In the genomic region with DNA sequence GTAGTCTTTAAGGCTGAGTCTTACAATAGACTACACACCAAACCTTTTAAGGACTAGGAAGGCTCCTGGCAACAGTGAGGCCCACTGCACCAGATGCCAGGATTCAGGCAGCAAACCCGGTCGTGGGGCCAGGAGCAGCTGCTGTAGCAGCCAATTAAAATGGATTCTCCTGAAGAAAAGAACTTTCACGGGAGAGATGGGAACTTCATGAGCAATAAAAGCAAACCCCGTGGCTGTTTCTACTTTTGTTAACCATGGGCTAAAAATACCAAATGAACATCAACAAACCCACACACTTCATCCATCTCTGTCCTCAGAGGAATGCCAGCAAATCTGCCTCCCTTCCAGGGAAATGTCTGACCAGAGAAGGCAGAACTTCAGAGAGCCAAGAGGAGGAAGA, we compare ENCODE assay signal across 30 cellular contexts.
DNase-seq lines count a peak whose midpoint lies in the region; ATAC-seq and TF ChIP-seq lines count a peak whose summit lies in the region.
"Had no signal": no experiment of that assay in that cellular context is flagged by ENCODE, and none has a peak within 500 bp of the region (broad histone marks: within the 10 kb centered on the region; RNA-seq: fewer than 3 reads in every experiment).

No MANE protein-coding gene starts in this region.

- DNase-seq in amniotic epithelial cell (ENCODE audit: low read depth) (peak; percentile 35), occipital lobe (lab: John Stamatoyannopoulos, UW) (peak; percentile 21), ureter (ENCODE audit: low spot score) (peak; percentile 49), breast epithelium (ENCODE audit: low spot score in 2 of 2) (no peak), brain microvascular endothelial cell (no peak), MV-4-11 (lab: John Stamatoyannopoulos, UW) (no peak)
- DNase-seq: activated CD4-positive, alpha-beta T cell treated with anti-CD3 and anti-CD28 coated beads for 36 hours; activated CD8-positive, alpha-beta memory T cell treated with anti-CD3 and anti-CD28 coated beads for 24 hours; activated effector memory CD4-positive, alpha-beta T cell treated with anti-CD3 and anti-CD28 coated beads, Interleukin-2, amount 50 U/mL, for 16 hours; activated naive CD8-positive, alpha-beta T cell treated with anti-CD3 and anti-CD28 coated beads for 36 hours; cerebellar nuclear complex; EL; heart right ventricle; HFFc6; Kasumi-1; mammary epithelial cell; naive thymus-derived CD8-positive, alpha-beta T cell; NCI-H187; NCI-H2171 treated with DMSO at 0.1 percent for 48 hours; NCI-H524 treated with DMSO at 0.1 percent for 48 hours; NK-92 treated with Interleukin-12 subunit alpha and Interleukin-12 subunit beta, amount 100 ng/mL, for 24 hours; SHP77 treated with DMSO at 0.1 percent for 48 hours; small intestine; stimulated activated CD4-positive, alpha-beta T cell treated with anti-CD3 and anti-CD28 coated beads, Interleukin-1b, Interleukin-23, amount 100 ng/mL, for 48 hours; stomach; upper lobe of left lung had no signal

- H3K27me3 ChIP-seq in gastroesophageal sphincter (no peaks in the 10 kb centered on the region), breast epithelium (no peaks in the 10 kb centered on the region), brain microvascular endothelial cell (replicated peaks) (no peaks in the 10 kb centered on the region)
- H3K27me3 ChIP-seq: stomach, upper lobe of left lung had no signal

- H3K4me1 ChIP-seq in gastroesophageal sphincter (peaks cover 2 to 57% (median 16%) of the 10 kb centered on the region in 3 donors), breast epithelium (no peaks in the 10 kb centered on the region)
- H3K4me1 ChIP-seq: heart right ventricle, upper lobe of left lung had no signal

- TF ChIP-seq EP300 in gastroesophageal sphincter (IDR thresholded peaks at IDR 0.05), result no peak

- H3K27ac ChIP-seq in gastroesophageal sphincter (peak overlapping the region; percentile 80 to 89 (median 80)), breast epithelium (no peak overlapping the region), brain microvascular endothelial cell (no peak overlapping the region)
- H3K27ac ChIP-seq: C4-2B, dorsolateral prefrontal cortex, heart right ventricle, upper lobe of left lung had no signal

- no peak for TF ChIP-seq POLR2A in gastroesophageal sphincter (IDR thresholded peaks at IDR 0.05)
- TF ChIP-seq POLR2A in breast epithelium (IDR thresholded peaks at IDR 0.05), result no peak

- H3K4me3 ChIP-seq in gastroesophageal sphincter, result no peak overlapping the region
- no peak overlapping the region for H3K4me3 ChIP-seq in breast epithelium
- H3K4me3 ChIP-seq in brain microvascular endothelial cell (ENCODE audit: low read depth, low read length), result no peak overlapping the region
- H3K4me3 ChIP-seq: dorsolateral prefrontal cortex, heart right ventricle, stomach, upper lobe of left lung had no signal

- intact Hi-C loops in breast epithelium (cut with DNase I; ENCODE audit: low total_unique reads), result no loop called here

- H3K9me3 ChIP-seq in gastroesophageal sphincter (no peaks in the 10 kb centered on the region), breast epithelium (no peaks in the 10 kb centered on the region)
- H3K9me3 ChIP-seq: heart right ventricle, stomach, upper lobe of left lung had no signal

- 0 to 5% methylated on average over 4 of the region's 4 CpGs for WGBS in gastroesophageal sphincter (ENCODE audit: low coverage in 1 of 2), 2 donors

- H3K36me3 ChIP-seq in gastroesophageal sphincter (no peaks in the 10 kb centered on the region), breast epithelium (no peaks in the 10 kb centered on the region), brain microvascular endothelial cell (replicated peaks) (no peaks in the 10 kb centered on the region)
- H3K36me3 ChIP-seq: heart right ventricle, stomach, upper lobe of left lung had no signal

- TF ChIP-seq CTCF in gastroesophageal sphincter (IDR thresholded peaks at IDR 0.05) (no peak), breast epithelium (IDR thresholded peaks at IDR 0.05) (no peak), brain microvascular endothelial cell (IDR thresholded peaks at IDR 0.05; ENCODE audit: low read depth, low read length, missing control alignments) (no peak)

- ATAC-seq in gastroesophageal sphincter, result peak; percentile 94
- ATAC-seq: activated CD4-positive, alpha-beta T cell treated with anti-CD3 and anti-CD28 coated beads for 36 hours; heart right ventricle; naive thymus-derived CD8-positive, alpha-beta T cell; Panc1 had no signal

- in situ Hi-C loops in brain microvascular endothelial cell (cut with HindIII; ENCODE audit: low pct_ligation_motif_present, low sequenced_read_pairs), result no loop called here

Comparison
In these comparisons a context has a peak if more than half of its experiments do, and no peak if none do; other contexts are left out.
1. DNase-seq: peak in amniotic epithelial cell (single experiment), occipital lobe (single experiment) and ureter (single experiment); none in breast epithelium (0 of 2), brain microvascular endothelial cell (single experiment) and MV-4-11 (single experiment).
2. H3K27ac ChIP-seq: peak in gastroesophageal sphincter (4 of 4); none in breast epithelium (0 of 2) and brain microvascular endothelial cell (single experiment).